In genomic region chr12:45509187-45509586, GRCh38 we compare ENCODE assay signal across 13 cellular contexts.
DNase-seq lines count a peak whose midpoint lies in the region; ATAC-seq and TF ChIP-seq lines count a peak whose summit lies in the region.
"Had no signal": no experiment of that assay in that cellular context is flagged by ENCODE, and none has a peak within 500 bp of the region (broad histone marks: within the 10 kb centered on the region; RNA-seq: fewer than 3 reads in every experiment).

No MANE protein-coding gene starts in this region.

- ATAC-seq in GM18520 (IDR thresholded peaks at IDR 0.05; ENCODE audit: unreplicated experiment) (peak; percentile 73), HG02885 (IDR thresholded peaks at IDR 0.05; ENCODE audit: poor library complexity, unreplicated experiment) (peak; percentile 46), HG03139 (IDR thresholded peaks at IDR 0.05; ENCODE audit: unreplicated experiment) (no peak), GM21367 (IDR thresholded peaks at IDR 0.05; ENCODE audit: unreplicated experiment) (no peak)
- ATAC-seq: activated naive CD4-positive, alpha-beta T cell treated with anti-CD3 and anti-CD28 coated beads, Interleukin-2, amount 50 U/mL, for 72 hours; right lobe of liver had no signal

- TF ChIP-seq CTCF in progenitor cell of endocrine pancreas (IDR thresholded peaks at IDR 0.05; ENCODE audit: unreplicated experiment): no peak

- in situ Hi-C loops in SK-MEL-5 (cut with HindIII; ENCODE audit: low pct_unique_long_range_greater_than_20kb, low sequenced_read_pairs): no loop called here

- H3K4me1 Mint-ChIP-seq in immature natural killer cell (peaks cover 0 to 33% of the 10 kb centered on the region in 2 donors), progenitor cell of endocrine pancreas (ENCODE audit: low read depth) (no peaks in the 10 kb centered on the region)

- DNase-seq in SK-MEL-5 (ENCODE audit: low read depth, low spot score) (peak; percentile 21), immature natural killer cell (peak in 2 of 3 donors; percentile 17 to 33), NCI-H524 treated with DMSO at 0.1 percent for 48 hours (lab: John Stamatoyannopoulos, UW) (no peak), progenitor cell of endocrine pancreas (ENCODE audit: low spot score, unreplicated experiment) (no peak)
- DNase-seq: NCI-H2227 treated with DMSO at 0.1 percent for 48 hours, Peyer's patch, right lobe of liver had no signal

- H3K27ac Mint-ChIP-seq in immature natural killer cell: peak overlapping the region in 3 of 6 donors; percentile 59 to 81 (median 73)
- no peak overlapping the region for H3K27ac Mint-ChIP-seq in progenitor cell of endocrine pancreas
- H3K27ac Mint-ChIP-seq: activated naive CD4-positive, alpha-beta T cell treated with anti-CD3 and anti-CD28 coated beads, Interleukin-2, amount 50 U/mL, for 72 hours had no signal

- H3K4me3 Mint-ChIP-seq in immature natural killer cell: peak overlapping the region in 2 of 5 donors; percentile 3 to 68
- H3K4me3 Mint-ChIP-seq in progenitor cell of endocrine pancreas (ENCODE audit: low read depth): no peak overlapping the region
- H3K4me3 Mint-ChIP-seq: naive thymus-derived CD8-positive, alpha-beta T cell had no signal

- H3K36me3 Mint-ChIP-seq in immature natural killer cell: peaks cover 0 to 12% (median 7%) of the 10 kb centered on the region in 3 donors
- H3K36me3 Mint-ChIP-seq in progenitor cell of endocrine pancreas (ENCODE audit: insufficient read depth): no peaks in the 10 kb centered on the region

- H3K27me3 Mint-ChIP-seq in immature natural killer cell (ENCODE audit: low read depth in 3 of 3) (peaks cover 0 to 2% (median 0%) of the 10 kb centered on the region in 3 donors), progenitor cell of endocrine pancreas (no peaks in the 10 kb centered on the region)
- H3K27me3 Mint-ChIP-seq: naive thymus-derived CD8-positive, alpha-beta T cell had no signal

- peaks cover 0 to 6% (median 1%) of the 10 kb centered on the region in 6 donors for H3K9me3 Mint-ChIP-seq in immature natural killer cell
- H3K9me3 Mint-ChIP-seq in progenitor cell of endocrine pancreas (ENCODE audit: low read depth): peaks cover 9% of the 10 kb centered on the region

Comparison
In these comparisons a context has a peak if more than half of its experiments do, and no peak if none do; other contexts are left out.
1. ATAC-seq: peak in GM18520 (single experiment) and HG02885 (single experiment); none in HG03139 (single experiment) and GM21367 (single experiment).
2. DNase-seq: peak in SK-MEL-5 (single experiment) and immature natural killer cell (2 of 3); none in NCI-H524 treated with DMSO at 0.1 percent for 48 hours (single experiment) and progenitor cell of endocrine pancreas (single experiment).